12 cellular contexts compared by ENCODE assay signal in genomic region chr1:40824591-40825429, GRCh38. TPM values are rescaled to one million over a fixed set of nuclear protein-coding genes. Genes with fewer than 3 reads are reported as not detected.
DNase-seq lines count a peak whose midpoint lies in the region; ATAC-seq, FAIRE-seq and TF ChIP-seq lines count a peak whose summit lies in the region.
"Had no signal": no experiment of that assay in that cellular context is flagged by ENCODE, and none has a peak within 500 bp of the region (broad histone marks: within the 10 kb centered on the region; RNA-seq: fewer than 3 reads in every experiment).

No MANE protein-coding gene starts in this region.

- 0 out of 2 replicates have a peak overlapping the region, but pooled peaks have one; percentile 11 for H2BK12ac ChIP-seq in H1 (ENCODE audit: low read depth, low read length)

- H3K36me3 Mint-ChIP-seq in CD4-positive, CD25-positive, alpha-beta regulatory T cell = no peaks in the 10 kb centered on the region
- H3K36me3 Mint-ChIP-seq in nephron (ENCODE audit: low read depth) = no peaks in the 10 kb centered on the region

- no peak overlapping the region for H2AK5ac ChIP-seq in H1 (ENCODE audit: low read depth, low read length)

- intact Hi-C loops in uterus (cut with DNase I; ENCODE audit: low total_unique reads) = no loop called here
- intact Hi-C loops in testis (cut with DNase I; ENCODE audit: low total_unique reads) = no loop called here

- TF ChIP-seq EP300 in H1 (IDR thresholded peaks at IDR 0.05; ENCODE audit: borderline replicate concordance in 1 of 2, low read depth in 2 of 2, low read length in 2 of 2) = no peak

- 58% methylated on average over 14 of the region's 18 CpGs; no CpG with 5 or more reads in 1 of the 2 experiments for WGBS in H1 (ENCODE audit: extremely low coverage in 1 of 2, insufficient coverage in 1 of 2, insufficient read length in 1 of 2, insufficient replicate concordance in 2 of 2, low coverage in 1 of 2, low lambda C conversion rate in 2 of 2, missing lambda C conversion rate in 1 of 2), 2 experiments
- 59 to 62% methylated on average over 18 of the region's 18 CpGs for WGBS in testis, 2 donors

- peak overlapping the region; percentile 42 for H3K4ac ChIP-seq in H1 (replicated peaks; ENCODE audit: insufficient read length, low read depth, low read length)

- no peak overlapping the region for H3K23ac ChIP-seq in H1 (ENCODE audit: insufficient read length)

- peak overlapping the region; percentile 20 for H4K91ac ChIP-seq in H1 (replicated peaks; ENCODE audit: insufficient read length, low read length)

- no peaks in the 10 kb centered on the region for H3K9me2 ChIP-seq in Karpas-422 (replicated peaks; ENCODE audit: insufficient read depth, low read length)

- no peak for ATAC-seq in CD4-positive, CD25-positive, alpha-beta regulatory T cell (ENCODE audit: low read depth in 2 of 2)
- no peak for ATAC-seq in HG03139 (IDR thresholded peaks at IDR 0.05; ENCODE audit: unreplicated experiment)
- ATAC-seq: effector memory CD8-positive, alpha-beta T cell had no signal

- no peaks in the 10 kb centered on the region for H3K27me3 ChIP-seq in CD4-positive, CD25-positive, alpha-beta regulatory T cell (ENCODE audit: control insufficient read depth, insufficient read depth, low read length)
- H3K27me3 ChIP-seq in Karpas-422 (ENCODE audit: low read length) (no peaks in the 10 kb centered on the region), H1 (replicated peaks in 1 of 4; ENCODE audit: control insufficient read depth in 3 of 4, extremely low read depth in 1 of 4, insufficient read depth in 3 of 4, low read length in 3 of 4) (no peaks in the 10 kb centered on the region), uterus (no peaks in the 10 kb centered on the region), testis (no peaks in the 10 kb centered on the region)

- H3K36me3 ChIP-seq in CD4-positive, CD25-positive, alpha-beta regulatory T cell (ENCODE audit: control insufficient read depth, insufficient read depth, low read length) = no peaks in the 10 kb centered on the region
- no peaks in the 10 kb centered on the region for H3K36me3 ChIP-seq in Karpas-422 (ENCODE audit: insufficient read depth, low read length)
- H3K36me3 ChIP-seq in H1 (ENCODE audit: control insufficient read depth in 2 of 4, insufficient read depth in 4 of 4, low read length in 3 of 4) = no peaks in the 10 kb centered on the region; a peak in 1 of 8 replicates
- H3K36me3 ChIP-seq in uterus = no peaks in the 10 kb centered on the region
- no peaks in the 10 kb centered on the region for H3K36me3 ChIP-seq in testis (ENCODE audit: low read depth, missing control alignments)

- H3K14ac ChIP-seq in H1 (ENCODE audit: insufficient read length) = no peak overlapping the region

- peak overlapping the region; percentile 40; the same call in 1 of the 2 replicates for H4K8ac ChIP-seq in H1 (ENCODE audit: extremely low read depth, insufficient read depth, low read length)

- CTCF ChIA-PET in H1 (lab: Charles Lee; ENCODE audit: partially characterized antibody) = interaction anchor here (0.8 to 1.4 kb wide), 7 partner anchors 15 to 128 kb away, joined by 3 to 7 read pairs (median 3); no protein-coding TSS in a partner anchor

- peak; percentile 65 for FAIRE-seq in H1 (lab: Jason Lieb, UNC)

- peak overlapping the region in 2 of 3 donors; percentile 60 to 71 for H3K27ac Mint-ChIP-seq in CD4-positive, CD25-positive, alpha-beta regulatory T cell
- peak overlapping the region; percentile 81 to 96 (median 90) for H3K27ac Mint-ChIP-seq in nephron

- no peak overlapping the region for H3K27ac ChIP-seq in CD4-positive, CD25-positive, alpha-beta regulatory T cell (ENCODE audit: insufficient read depth, low read length, poor library complexity, severe bottlenecking)
- H3K27ac ChIP-seq in Karpas-422 (ENCODE audit: low read length) (peak overlapping the region; percentile 39), H1 (ENCODE audit: low read depth, low read length) (no peak overlapping the region), uterus (no peak overlapping the region), testis (no peak overlapping the region)
- H3K27ac ChIP-seq: skin epidermis had no signal

- H3K4me2 ChIP-seq in Karpas-422 (ENCODE audit: low read depth, low read length, poor library complexity, severe bottlenecking) = peak overlapping the region; percentile 45
- H3K4me2 ChIP-seq in H1 (ENCODE audit: insufficient read depth in 1 of 2, low read depth in 2 of 2, low read length in 2 of 2) = peak overlapping the region; percentile 11 to 34; a peak in 2 of 4 replicates

- no peak overlapping the region for H3K4me3 ChIP-seq in CD4-positive, CD25-positive, alpha-beta regulatory T cell (ENCODE audit: low read depth, low read length)
- no peak overlapping the region for H3K4me3 ChIP-seq in Karpas-422 (ENCODE audit: low read length)
- H3K4me3 ChIP-seq in H1 (ENCODE audit: extremely low read depth in 1 of 4, insufficient read depth in 2 of 4, low read depth in 3 of 4, low read length in 4 of 4) = peak overlapping the region in 1 of 4 experiments; percentile 11; a peak in 1 of 8 replicates
- no peak overlapping the region for H3K4me3 ChIP-seq in uterus
- H3K4me3 ChIP-seq in testis = no peak overlapping the region
- H3K4me3 ChIP-seq: skin epidermis had no signal

- DNase-seq in CD4-positive, CD25-positive, alpha-beta regulatory T cell = no peak
- DNase-seq in Karpas-422 (no peak), H1 (ENCODE audit: low read depth in 1 of 2, low spot score in 2 of 2) (no peak), uterus (no peak), Ammon's horn (ENCODE audit: low spot score) (no peak), testis (no peak)
- DNase-seq: activated T-cell treated with anti-CD3 and anti-CD28 coated beads, Interleukin-2, amount 50 U/mL, for 48 hours; DMS 273 treated with DMSO at 0.1 percent for 48 hours; effector memory CD8-positive, alpha-beta T cell had no signal

- peak overlapping the region; percentile 57; the same call in 1 of the 2 replicates for H2BK20ac ChIP-seq in H1 (ENCODE audit: low read length)

- peaks cover 0 to 17% (median 6%) of the 10 kb centered on the region in 4 donors for H3K4me1 Mint-ChIP-seq in CD4-positive, CD25-positive, alpha-beta regulatory T cell
- peaks cover 15% of the 10 kb centered on the region for H3K4me1 Mint-ChIP-seq in nephron

- H3K9me3 ChIP-seq in CD4-positive, CD25-positive, alpha-beta regulatory T cell (ENCODE audit: control insufficient read depth in 2 of 2, low read length in 2 of 2) = no peaks in the 10 kb centered on the region
- no peaks in the 10 kb centered on the region for H3K9me3 ChIP-seq in Karpas-422 (ENCODE audit: low read length)
- no peaks in the 10 kb centered on the region for H3K9me3 ChIP-seq in H1 (ENCODE audit: insufficient read depth in 2 of 2, low read depth in 1 of 2, low read length in 1 of 2)
- H3K9me3 ChIP-seq in uterus = no peaks in the 10 kb centered on the region
- H3K9me3 ChIP-seq in testis = no peaks in the 10 kb centered on the region

- no peak for TF ChIP-seq POLR2A in H1 (IDR thresholded peaks at IDR 0.05; ENCODE audit: control extremely low read depth in 1 of 2, low read depth in 2 of 2, low read length in 2 of 2)
- no peak for TF ChIP-seq POLR2A in uterus (IDR thresholded peaks at IDR 0.05)
- TF ChIP-seq POLR2A in testis (IDR thresholded peaks at IDR 0.05) = no peak

- POLR2A ChIA-PET in H1 (lab: Charles Lee; ENCODE audit: partially characterized antibody) = interaction anchor here (1.0 to 2.5 kb wide), 5 partner anchors 12 to 194 kb away, joined by 3 to 7 read pairs (median 3); partner anchors contain the start of genes CITED4 and NFYC

- TF ChIP-seq CTCF in H1 (IDR thresholded peaks at IDR 0.05; ENCODE audit: control extremely low read depth in 1 of 3, insufficient read depth in 1 of 3, low read depth in 1 of 3, low read length in 3 of 3) (no peak), nephron (IDR thresholded peaks at IDR 0.05; ENCODE audit: unreplicated experiment in 3 of 3) (no peak), uterus (IDR thresholded peaks at IDR 0.05) (no peak), testis (IDR thresholded peaks at IDR 0.05) (no peak)

- no peaks in the 10 kb centered on the region for H3K9me3 Mint-ChIP-seq in CD4-positive, CD25-positive, alpha-beta regulatory T cell
- no peaks in the 10 kb centered on the region for H3K9me3 Mint-ChIP-seq in nephron
- H3K9me3 Mint-ChIP-seq: effector memory CD8-positive, alpha-beta T cell had no signal

- no peak overlapping the region for H2BK120ac ChIP-seq in H1 (replicated peaks; ENCODE audit: low read depth, low read length)

- TF ChIP-seq RAD21 in H1 (IDR thresholded peaks at IDR 0.05 in 1 of 2, conservative IDR thresholded peaks at IDR 0.05 in 1 of 2; ENCODE audit: low read depth in 2 of 2, low read length in 2 of 2) = no peak

- H2BK15ac ChIP-seq in H1 (ENCODE audit: low read length) = 0 out of 2 replicates have a peak overlapping the region, but pooled peaks have one; percentile 34

- H3K79me1 ChIP-seq in H1 (ENCODE audit: low read depth, low read length) = no peaks in the 10 kb centered on the region

- H3K18ac ChIP-seq in H1 (ENCODE audit: extremely low read depth, low read length) = peak overlapping the region; percentile 42

- H3K23me2 ChIP-seq in H1 (ENCODE audit: low read depth, low read length) = no peaks in the 10 kb centered on the region

- H3K9ac ChIP-seq in Karpas-422 (ENCODE audit: low read length) (peak overlapping the region; percentile 49; the same call in 1 of the 2 replicates), H1 (replicated peaks in 1 of 4; ENCODE audit: extremely low read depth in 1 of 4, low read depth in 3 of 4, low read length in 3 of 4) (no peak overlapping the region)

- no peaks in the 10 kb centered on the region for H3K4me1 ChIP-seq in CD4-positive, CD25-positive, alpha-beta regulatory T cell (ENCODE audit: control insufficient read depth, insufficient read depth, low read length, poor library complexity, severe bottlenecking)
- H3K4me1 ChIP-seq in Karpas-422 (ENCODE audit: low read length) = peaks cover 64% of the 10 kb centered on the region
- H3K4me1 ChIP-seq in H1 (replicated peaks in 1 of 4; ENCODE audit: control insufficient read depth in 3 of 4, insufficient read depth in 4 of 4, low read length in 3 of 4) = peaks cover 10 to 20% (median 14%) of the 10 kb centered on the region in 4 experiments
- no peaks in the 10 kb centered on the region for H3K4me1 ChIP-seq in uterus
- H3K4me1 ChIP-seq in testis = peaks cover 10% of the 10 kb centered on the region

- peak overlapping the region; percentile 72 for H2BK5ac ChIP-seq in H1 (ENCODE audit: low read depth, low read length)

- H3K4me3 Mint-ChIP-seq in CD4-positive, CD25-positive, alpha-beta regulatory T cell = no peak overlapping the region
- no peak overlapping the region for H3K4me3 Mint-ChIP-seq in nephron
- H3K4me3 Mint-ChIP-seq: effector memory CD8-positive, alpha-beta T cell had no signal

- H4K5ac ChIP-seq in H1 (ENCODE audit: insufficient read length, low read depth, low read length) = no peak overlapping the region

- H4K20me1 ChIP-seq in Karpas-422 (ENCODE audit: insufficient read depth, low read depth, low read length) (no peaks in the 10 kb centered on the region), H1 (replicated peaks in 1 of 2; ENCODE audit: control insufficient read depth in 1 of 2, insufficient read depth in 2 of 2, low read length in 2 of 2) (no peaks in the 10 kb centered on the region)

- H3K27me3 Mint-ChIP-seq in CD4-positive, CD25-positive, alpha-beta regulatory T cell = no peaks in the 10 kb centered on the region
- peaks cover 1% of the 10 kb centered on the region for H3K27me3 Mint-ChIP-seq in nephron (ENCODE audit: low read depth)
- H3K27me3 Mint-ChIP-seq: effector memory CD8-positive, alpha-beta T cell had no signal

- H2AFZ ChIP-seq in Karpas-422 (ENCODE audit: low read length) (no peak overlapping the region), H1 (ENCODE audit: low read length) (no peak overlapping the region; the same call in 1 of the 2 replicates)

- no peaks in the 10 kb centered on the region for H3K79me2 ChIP-seq in Karpas-422 (ENCODE audit: low read length)
- H3K79me2 ChIP-seq in H1 (ENCODE audit: control insufficient read depth in 1 of 2, insufficient read depth in 2 of 2, low read length in 2 of 2) = no peaks in the 10 kb centered on the region

- no peak overlapping the region for H3K56ac ChIP-seq in H1 (replicated peaks; ENCODE audit: insufficient read length, low read depth, low read length)

RNA-seq across cellular contexts. Expression of gene CITED4, which starts 37.4 kb away (rescaled TPM):
- total RNA-seq in CD4-positive, CD25-positive, alpha-beta regulatory T cell = 14.8 TPM
- 10 to 100 TPM in 3 of 4 donors, 1 to 10 TPM in 1; 7.0 to 15.8 (median 13.3) TPM for polyA plus RNA-seq in CD4-positive, CD25-positive, alpha-beta regulatory T cell
- not detected in 2 replicates for total RNA-seq in Karpas-422 (2014; rRNA removed; shearing (Covaris generic); ENCODE audit: low replicate concordance)
- 16.0 and 16.3 TPM in 2 replicates for total RNA-seq in H1 (2021; fragmentation: NEBNext Ultra II Directional; extraction: Animal tissue kit (Norgen Biotek cat#: 25700))
- polyA plus RNA-seq in H1 (2011; rRNA removed) = 5.4 and 11.1 TPM in 2 replicates
- polyA plus RNA-seq in H1 (2011; cell fraction: cytosol; rRNA removed) = 4.6 TPM
- 8.9 TPM for polyA plus RNA-seq in H1 (2011; cell fraction: nucleus; rRNA removed)
- 5.5 to 10.2 TPM (median 9.5 TPM) in 4 replicates for polyA plus RNA-seq in H1 (2012, experiment 1 of 2)
- polyA plus RNA-seq in H1 (2012, experiment 2 of 2) = 3.8 TPM
- polyA plus RNA-seq in H1 (2013, experiment 1 of 2) = 15.6 TPM
- polyA plus RNA-seq in H1 (2013, experiment 2 of 2) = 16.1 TPM
- 0.22 and 0.63 TPM in 2 replicates for polyA minus RNA-seq in H1 (2011; rRNA and poly(A)+ RNA removed)
- 5.8 TPM for polyA minus RNA-seq in H1 (2011; cell fraction: cytosol; rRNA and poly(A)+ RNA removed)
- 12.1 TPM for polyA minus RNA-seq in H1 (2011; cell fraction: nucleus; rRNA and poly(A)+ RNA removed)
- total RNA-seq in uterus = 10 to 100 TPM in 3 of 4 donors, 1 to 10 TPM in 1; 4.1 to 99.9 (median 19.9) TPM
- 100 to 1,000 TPM in 1 of 2 donors, 10 to 100 TPM in 1; 79.0 to 124 TPM for total RNA-seq in testis
- polyA plus RNA-seq in testis (ENCODE audit: insufficient read depth, low read depth, low replicate concordance) = 20.1 TPM

RNA-seq across cellular contexts. Expression of gene KCNQ4, which starts 41.2 kb away (rescaled TPM):
- 0.44 TPM for total RNA-seq in CD4-positive, CD25-positive, alpha-beta regulatory T cell
- under 1 TPM in 3 of 4 donors, not detected in 1; 0.10 to 0.25 (median 0.13) TPM for polyA plus RNA-seq in CD4-positive, CD25-positive, alpha-beta regulatory T cell
- total RNA-seq in Karpas-422 (2014; rRNA removed; shearing (Covaris generic); ENCODE audit: low replicate concordance) = 2.3 and 3.2 TPM in 2 replicates
- total RNA-seq in H1 (2021; fragmentation: NEBNext Ultra II Directional; extraction: Animal tissue kit (Norgen Biotek cat#: 25700)) = 3.5 and 3.9 TPM in 2 replicates
- polyA plus RNA-seq in H1 (2011; rRNA removed) (2.2 and 4.0 TPM in 2 replicates), testis (ENCODE audit: insufficient read depth, low read depth, low replicate concordance) (2.3 TPM)
- 1.9 TPM for polyA plus RNA-seq in H1 (2011; cell fraction: cytosol; rRNA removed)
- polyA plus RNA-seq in H1 (2011; cell fraction: nucleus; rRNA removed) = 7.6 TPM
- polyA plus RNA-seq in H1 (2012, experiment 1 of 2) = 3.0 to 5.7 TPM (median 4.7 TPM) in 4 replicates
- polyA plus RNA-seq in H1 (2012, experiment 2 of 2) = 3.1 TPM
- 2.7 TPM for polyA plus RNA-seq in H1 (2013, experiment 1 of 2)
- polyA plus RNA-seq in H1 (2013, experiment 2 of 2) = 2.5 TPM
- polyA minus RNA-seq in H1 (2011; rRNA and poly(A)+ RNA removed) = 1.2 and 1.3 TPM in 2 replicates
- 2.1 TPM for polyA minus RNA-seq in H1 (2011; cell fraction: cytosol; rRNA and poly(A)+ RNA removed)
- 2.5 TPM for polyA minus RNA-seq in H1 (2011; cell fraction: nucleus; rRNA and poly(A)+ RNA removed)
- total RNA-seq in uterus (10 to 100 TPM in 1 of 4 donors, 1 to 10 TPM in 2, not detected in 1; 2.7 to 13.4 (median 7.4) TPM), testis (1 to 10 TPM; 1.4 to 2.4 TPM)
